In genomic region chr14:100115726-100116125, GRCh38 we compare ENCODE assay signal across 17 cellular contexts. TPM values are rescaled to one million over a fixed set of nuclear protein-coding genes. Genes with fewer than 3 reads are reported as not detected.
DNase-seq lines count a peak whose midpoint lies in the region; ATAC-seq and TF ChIP-seq lines count a peak whose summit lies in the region.
"Had no signal": no experiment of that assay in that cellular context is flagged by ENCODE, and none has a peak within 500 bp of the region (broad histone marks: within the 10 kb centered on the region; RNA-seq: fewer than 3 reads in every experiment).

No MANE protein-coding gene starts in this region.

- H3K9me3 ChIP-seq in T-helper 17 cell (ENCODE audit: control insufficient read depth, low read length, poor library complexity, severe bottlenecking), result no peaks in the 10 kb centered on the region
- H3K9me3 ChIP-seq: BLaER1 treated with 17β-estradiol and CSF1 and Interleukin-3, amounts not matched to agents 10 nM and 100 nM; left lung; pancreas; suprapubic skin had no signal

- POLR2A ChIA-PET in activated CD4-positive, alpha-beta T cell treated with anti-CD3 and anti-CD28 coated beads for 36 hours (lab: Charles Lee), result interaction anchor here (0.6 kb wide), 1 partner anchor 51 kb away, joined by 3 read pairs; no protein-coding TSS in a partner anchor

- peak overlapping the region; percentile 29 for H3K27ac Mint-ChIP-seq in activated CD4-positive, alpha-beta T cell treated with anti-CD3 and anti-CD28 coated beads for 36 hours
- H3K27ac Mint-ChIP-seq in T-helper 17 cell, result peak overlapping the region; percentile 82

- H3K36me3 Mint-ChIP-seq in activated CD4-positive, alpha-beta T cell treated with anti-CD3 and anti-CD28 coated beads for 36 hours (ENCODE audit: low read depth), result peaks cover 26% of the 10 kb centered on the region
- H3K36me3 Mint-ChIP-seq in T-helper 17 cell (ENCODE audit: low read depth), result peaks cover 20% of the 10 kb centered on the region

- CTCF ChIA-PET in activated CD4-positive, alpha-beta T cell treated with anti-CD3 and anti-CD28 coated beads for 36 hours (lab: Charles Lee), result interaction anchor here (0.5 to 3.0 kb wide), 14 partner anchors 10 to 139 kb away, joined by 3 to 13 read pairs (median 3); no protein-coding TSS in a partner anchor

- no peak for TF ChIP-seq CTCF in foreskin fibroblast (IDR thresholded peaks at IDR 0.05; ENCODE audit: low read depth, low read length)

- no peak overlapping the region for H3K4me3 Mint-ChIP-seq in activated CD4-positive, alpha-beta T cell treated with anti-CD3 and anti-CD28 coated beads for 36 hours
- no peak overlapping the region for H3K4me3 Mint-ChIP-seq in T-helper 17 cell

- no peaks in the 10 kb centered on the region for H3K9me3 Mint-ChIP-seq in activated CD4-positive, alpha-beta T cell treated with anti-CD3 and anti-CD28 coated beads for 36 hours (ENCODE audit: low read depth)

- no peak for DNase-seq in activated CD4-positive, alpha-beta T cell treated with anti-CD3 and anti-CD28 coated beads for 36 hours
- no peak for DNase-seq in activated CD4-positive, alpha-beta T cell treated with anti-CD3 and anti-CD28 coated beads, Interleukin-2, amount 50 U/mL, for 48 hours
- DNase-seq in T-helper 17 cell, result no peak
- DNase-seq in hippocampal formation (lab: John Stamatoyannopoulos, UW), result peak; percentile 54 to 83
- DNase-seq in pons (ENCODE audit: low spot score), result peak; percentile 98
- no peak for DNase-seq in ecto neural progenitor cell (ENCODE audit: low spot score)
- no peak for DNase-seq in foreskin fibroblast
- no peak for DNase-seq in NCI-H446 treated with DMSO at 0.1 percent for 48 hours (lab: John Stamatoyannopoulos, UW)
- DNase-seq: activated effector memory CD4-positive, alpha-beta T cell treated with Interleukin-2 at 50 U/mL for 16 hours; DMS53; foreskin keratinocyte; KBM-7; left lung; NCI-H526 had no signal

- H3K27me3 Mint-ChIP-seq in activated CD4-positive, alpha-beta T cell treated with anti-CD3 and anti-CD28 coated beads for 36 hours, result no peaks in the 10 kb centered on the region
- H3K27me3 Mint-ChIP-seq in T-helper 17 cell, result no peaks in the 10 kb centered on the region

- no peak for ATAC-seq in activated CD4-positive, alpha-beta T cell treated with anti-CD3 and anti-CD28 coated beads for 36 hours
- no peak for ATAC-seq in T-helper 17 cell
- ATAC-seq: foreskin keratinocyte, left lung, pancreas had no signal

- H3K4me1 Mint-ChIP-seq in activated CD4-positive, alpha-beta T cell treated with anti-CD3 and anti-CD28 coated beads for 36 hours, result peaks cover 39% of the 10 kb centered on the region
- peaks cover 36% of the 10 kb centered on the region for H3K4me1 Mint-ChIP-seq in T-helper 17 cell

- intact Hi-C loops in activated CD4-positive, alpha-beta T cell treated with anti-CD3 and anti-CD28 coated beads for 36 hours (cut with DNase I, micrococcal nuclease), result no loop called here

- H3K4me3 ChIP-seq in foreskin fibroblast (ENCODE audit: low read depth in 1 of 2, low read length in 2 of 2), result no peak overlapping the region
- H3K4me3 ChIP-seq: BLaER1 treated with 17β-estradiol and CSF1 and Interleukin-3, amounts not matched to agents 10 nM and 100 nM; left lung; pancreas; suprapubic skin had no signal

RNA-seq across cellular contexts. Expression of gene DEGS2, which starts 43.7 kb away (rescaled TPM):
- total RNA-seq in activated CD4-positive, alpha-beta T cell treated with anti-CD3 and anti-CD28 coated beads for 36 hours, result 1 to 10 TPM; 2.6 to 2.8 TPM
- total RNA-seq in T-helper 17 cell, result under 1 TPM in 1 of 2 donors, not detected in 1; 0.30 TPM

RNA-seq across cellular contexts. Expression of gene EVL, which starts 50.5 kb away (rescaled TPM):
- total RNA-seq in activated CD4-positive, alpha-beta T cell treated with anti-CD3 and anti-CD28 coated beads for 36 hours, result 100 to 1,000 TPM; 249 to 378 TPM
- total RNA-seq in T-helper 17 cell, result 100 to 1,000 TPM; 793 to 831 TPM

Comparison
In these comparisons a context has a peak if more than half of its experiments do, and no peak if none do; other contexts are left out.
1. DNase-seq: peak in hippocampal formation (2 of 2) and pons (single experiment); none in activated CD4-positive, alpha-beta T cell treated with anti-CD3 and anti-CD28 coated beads for 36 hours (single experiment), activated CD4-positive, alpha-beta T cell treated with anti-CD3 and anti-CD28 coated beads, Interleukin-2, amount 50 U/mL, for 48 hours (0 of 2), T-helper 17 cell (0 of 3), ecto neural progenitor cell (single experiment), foreskin fibroblast (0 of 2) and NCI-H446 treated with DMSO at 0.1 percent for 48 hours (single experiment).